26 cellular contexts compared by ENCODE assay signal in the genomic region with DNA sequence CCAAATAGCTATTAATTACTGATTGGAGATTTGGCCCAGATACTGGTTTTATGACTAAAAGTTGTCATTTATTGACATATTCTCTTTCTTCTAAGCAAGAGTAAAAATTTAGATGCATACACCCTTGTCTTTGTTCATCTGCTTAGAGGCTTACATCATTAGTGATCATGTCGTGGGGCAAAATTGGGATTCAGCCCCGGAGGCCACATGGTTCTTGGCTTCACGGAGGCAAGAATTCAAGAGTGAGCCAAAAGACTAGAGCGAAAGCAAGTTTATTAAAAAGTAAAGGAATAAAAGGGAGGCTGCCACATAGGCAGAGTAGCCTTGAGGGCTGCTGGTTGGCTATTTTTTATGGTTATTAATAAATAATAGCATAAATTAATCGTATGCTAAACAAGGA. TPM values are rescaled to one million over a fixed set of nuclear protein-coding genes. Genes with fewer than 3 reads are reported as not detected.
DNase-seq lines count a peak whose midpoint lies in the region; ATAC-seq and TF ChIP-seq lines count a peak whose summit lies in the region.
"Had no signal": no experiment of that assay in that cellular context is flagged by ENCODE, and none has a peak within 500 bp of the region (broad histone marks: within the 10 kb centered on the region; RNA-seq: fewer than 3 reads in every experiment).

No MANE protein-coding gene starts in this region.

- peaks cover 39% of the 10 kb centered on the region for H3K36me3 Mint-ChIP-seq in HFFc6 (ENCODE audit: low read depth)
- H3K36me3 Mint-ChIP-seq in CD4-positive, alpha-beta memory T cell: peaks cover 38 to 40% of the 10 kb centered on the region in 2 donors

- H3K4me1 ChIP-seq in ascending aorta: peaks cover 3 to 35% of the 10 kb centered on the region in 2 donors
- H3K4me1 ChIP-seq in left lung: peaks cover 11 to 22% of the 10 kb centered on the region in 2 donors
- H3K4me1 ChIP-seq in subcutaneous abdominal adipose tissue (ENCODE audit: control insufficient read depth in 5 of 5, insufficient read depth in 5 of 5, low read length in 5 of 5): peaks cover 0 to 37% (median 21%) of the 10 kb centered on the region in 5 donors
- peaks cover 12% of the 10 kb centered on the region for H3K4me1 ChIP-seq in CD4-positive, alpha-beta memory T cell (ENCODE audit: insufficient read depth, low read length)
- no peaks in the 10 kb centered on the region for H3K4me1 ChIP-seq in suprapubic skin
- H3K4me1 ChIP-seq: Caco-2 had no signal

- peaks cover 15% of the 10 kb centered on the region for H3K9me3 Mint-ChIP-seq in HFFc6
- H3K9me3 Mint-ChIP-seq in CD4-positive, alpha-beta memory T cell: peaks cover 0 to 18% (median 15%) of the 10 kb centered on the region in 8 donors

- POLR2A ChIA-PET in CD4-positive, alpha-beta memory T cell (lab: Charles Lee; ENCODE audit: partially characterized antibody): no interaction called here

- 53% methylated on average over 5 of the region's 5 CpGs for WGBS in suprapubic skin

- peak overlapping the region in 2 of 5 donors; percentile 3 to 57 for H3K9ac ChIP-seq in subcutaneous abdominal adipose tissue (ENCODE audit: low read length in 5 of 5)

- CTCF ChIA-PET in CD4-positive, alpha-beta memory T cell (lab: Charles Lee; ENCODE audit: partially characterized antibody): no interaction called here

- TF ChIP-seq POLR2A in suprapubic skin (IDR thresholded peaks at IDR 0.05): no peak

- H3K27ac Mint-ChIP-seq in HFFc6: peak overlapping the region; percentile 95
- H3K27ac Mint-ChIP-seq in CD4-positive, alpha-beta memory T cell: peak overlapping the region in 3 of 7 donors; percentile 31 to 78 (median 32)
- H3K27ac Mint-ChIP-seq: activated CD8-positive, alpha-beta T cell treated with anti-CD3 and anti-CD28 coated beads for 36 hours; activated naive CD4-positive, alpha-beta T cell treated with anti-CD3 and anti-CD28 coated beads, Interleukin-2, amount 50 U/mL, for 72 hours; activated T-helper 17 cell treated with anti-CD3 and anti-CD28 coated beads, Interleukin-2, amount 50 U/mL, for 72 hours; stimulated activated effector memory CD8-positive, alpha-beta T cell treated with anti-CD3 and anti-CD28 coated beads, Interleukin-12 subunit alpha, Interleukin-12 subunit beta, amount 100 ng/mL, for 72 hours; T-helper 1 cell treated with Interleukin-12 subunit alpha and Interleukin-12 subunit beta and Interleukin-4 antibody, amounts not matched to agents 30 μg/mL and 1 μg/mL, for 36 hours had no signal

- H3K4me3 Mint-ChIP-seq in HFFc6: peak overlapping the region; percentile 49; the same call in 1 of the 2 replicates
- H3K4me3 Mint-ChIP-seq in CD4-positive, alpha-beta memory T cell: no peak overlapping the region
- H3K4me3 Mint-ChIP-seq: activated CD8-positive, alpha-beta T cell treated with anti-CD3 and anti-CD28 coated beads for 36 hours; activated T-helper 17 cell treated with anti-CD3 and anti-CD28 coated beads, Interleukin-2, amount 50 U/mL, for 72 hours; stimulated activated effector memory CD8-positive, alpha-beta T cell treated with anti-CD3 and anti-CD28 coated beads, Interleukin-12 subunit alpha, Interleukin-12 subunit beta, amount 100 ng/mL, for 72 hours; T-helper 1 cell treated with Interleukin-12 subunit alpha and Interleukin-12 subunit beta and Interleukin-4 antibody, amounts not matched to agents 30 μg/mL and 1 μg/mL, for 36 hours had no signal

- H3K9me3 ChIP-seq in ascending aorta: peaks cover 0 to 4% of the 10 kb centered on the region in 2 donors
- H3K9me3 ChIP-seq in left lung: peaks cover 0 to 10% of the 10 kb centered on the region in 2 donors
- peaks cover 0 to 9% (median 0%) of the 10 kb centered on the region in 5 donors for H3K9me3 ChIP-seq in subcutaneous abdominal adipose tissue (ENCODE audit: control insufficient read depth in 5 of 5, low read length in 5 of 5)
- no peaks in the 10 kb centered on the region for H3K9me3 ChIP-seq in CD4-positive, alpha-beta memory T cell (ENCODE audit: control insufficient read depth in 1 of 2, low read length in 2 of 2)
- H3K9me3 ChIP-seq in suprapubic skin: no peaks in the 10 kb centered on the region
- H3K9me3 ChIP-seq: right lobe of liver had no signal

- DNase-seq in HFFc6 (no peak), ascending aorta (ENCODE audit: low spot score in 2 of 2) (no peak), left lung (no peak), suprapubic skin (ENCODE audit: low spot score in 2 of 2) (no peak), cortex of kidney (lab: John Stamatoyannopoulos, UW) (no peak), NK-92 (lab: John Stamatoyannopoulos, UW; ENCODE audit: unreplicated experiment) (no peak)
- no peak for DNase-seq in CD4-positive, alpha-beta memory T cell
- DNase-seq: activated CD4-positive, CD25-positive, alpha-beta regulatory T cell treated with anti-CD3 and anti-CD28 coated beads, Interleukin-2, amount 50 U/mL, for 72 hours; Caco-2; central memory CD4-positive, alpha-beta T cell; DMS79; dorsolateral prefrontal cortex; GDM1; H7; NCI-H2081; NCI-H345; NCI-H774; right lobe of liver; stimulated activated CD4-positive, alpha-beta T cell treated with anti-CD3 and anti-CD28 coated beads, Interleukin-4, amount 100 ng/mL, for 24 hours had no signal

- TF ChIP-seq EP300 in suprapubic skin (IDR thresholded peaks at IDR 0.05): no peak

- intact Hi-C loops in ascending aorta (cut with DNase I) (no loop called here), left lung (cut with DNase I) (no loop called here)
- intact Hi-C loops in CD4-positive, alpha-beta memory T cell (cut with micrococcal nuclease): no loop called here

- peaks cover 1% of the 10 kb centered on the region; the same call in 1 of the 2 replicates for H3K27me3 Mint-ChIP-seq in HFFc6 (ENCODE audit: insufficient read depth)
- H3K27me3 Mint-ChIP-seq in CD4-positive, alpha-beta memory T cell: no peaks in the 10 kb centered on the region
- H3K27me3 Mint-ChIP-seq: activated CD8-positive, alpha-beta T cell treated with anti-CD3 and anti-CD28 coated beads for 36 hours; activated T-helper 17 cell treated with anti-CD3 and anti-CD28 coated beads, Interleukin-2, amount 50 U/mL, for 72 hours had no signal

- no peak for TF ChIP-seq CTCF in HFFc6 (IDR thresholded peaks at IDR 0.05)
- no peak for TF ChIP-seq CTCF in ascending aorta (IDR thresholded peaks at IDR 0.05)
- TF ChIP-seq CTCF in left lung (IDR thresholded peaks at IDR 0.05): no peak
- no peak for TF ChIP-seq CTCF in suprapubic skin (IDR thresholded peaks at IDR 0.05)

- H3K27ac ChIP-seq in ascending aorta (peak overlapping the region; percentile 73 to 79), left lung (peak overlapping the region; percentile 60 to 62), subcutaneous abdominal adipose tissue (ENCODE audit: low read depth, low read length) (peak overlapping the region; percentile 65), suprapubic skin (no peak overlapping the region)
- H3K27ac ChIP-seq in CD4-positive, alpha-beta memory T cell (ENCODE audit: low read depth, low read length): no peak overlapping the region
- H3K27ac ChIP-seq: dorsolateral prefrontal cortex had no signal

- peaks cover 94% of the 10 kb centered on the region for H3K4me1 Mint-ChIP-seq in HFFc6 (ENCODE audit: low read depth)
- H3K4me1 Mint-ChIP-seq in CD4-positive, alpha-beta memory T cell: peaks cover 5 to 12% (median 7%) of the 10 kb centered on the region in 4 donors

- H3K27me3 ChIP-seq in ascending aorta (no peaks in the 10 kb centered on the region), left lung (no peaks in the 10 kb centered on the region), subcutaneous abdominal adipose tissue (ENCODE audit: control insufficient read depth in 5 of 5, insufficient read depth in 4 of 5, low read length in 5 of 5) (no peaks in the 10 kb centered on the region), suprapubic skin (no peaks in the 10 kb centered on the region)
- H3K27me3 ChIP-seq in CD4-positive, alpha-beta memory T cell (ENCODE audit: insufficient read depth, low read length): no peaks in the 10 kb centered on the region
- H3K27me3 ChIP-seq: dorsolateral prefrontal cortex, right lobe of liver had no signal

- peaks cover 4 to 12% of the 10 kb centered on the region in 2 donors for H3K36me3 ChIP-seq in ascending aorta
- peaks cover 0 to 9% of the 10 kb centered on the region in 2 donors for H3K36me3 ChIP-seq in left lung
- H3K36me3 ChIP-seq in subcutaneous abdominal adipose tissue (ENCODE audit: control insufficient read depth in 5 of 5, insufficient read depth in 5 of 5, low read length in 5 of 5): peaks cover 3 to 9% (median 7%) of the 10 kb centered on the region in 5 donors
- no peaks in the 10 kb centered on the region for H3K36me3 ChIP-seq in CD4-positive, alpha-beta memory T cell (ENCODE audit: insufficient read depth, low read length)
- H3K36me3 ChIP-seq in suprapubic skin: peaks cover 16% of the 10 kb centered on the region
- H3K36me3 ChIP-seq: right lobe of liver had no signal

- ATAC-seq in left lung: no peak

- H3K4me3 ChIP-seq in ascending aorta (no peak overlapping the region), left lung (no peak overlapping the region), subcutaneous abdominal adipose tissue (ENCODE audit: low read depth in 1 of 5, low read length in 5 of 5) (no peak overlapping the region), suprapubic skin (no peak overlapping the region)
- no peak overlapping the region for H3K4me3 ChIP-seq in CD4-positive, alpha-beta memory T cell (ENCODE audit: low read length in 2 of 2)
- H3K4me3 ChIP-seq: dorsolateral prefrontal cortex, right lobe of liver, SK-N-MC had no signal

RNA-seq across cellular contexts. Expression of a gene that starts 41.1 kb away (rescaled TPM):
- 10 to 100 TPM; 32.5 to 41.4 (median 37.0) TPM for total RNA-seq in HFFc6 (2021; fragmentation: NEBNext Ultra II Directional; extraction: Animal tissue kit (Norgen Biotek cat#: 25700))
- 14.3 TPM for total RNA-seq in ascending aorta
- total RNA-seq in left lung: 10 to 100 TPM; 16.8 to 19.5 TPM
- 1 to 10 TPM; 8.2 to 9.3 TPM for total RNA-seq in CD4-positive, alpha-beta memory T cell
- polyA plus RNA-seq in CD4-positive, alpha-beta memory T cell: 10 to 100 TPM; 10.9 to 11.0 TPM
- 10 to 100 TPM in 3 of 4 donors, 1 to 10 TPM in 1; 7.7 to 19.3 (median 15.2) TPM for total RNA-seq in suprapubic skin

Comparison
In these comparisons a context has a peak if more than half of its experiments do, and no peak if none do; other contexts are left out.
1. H3K27ac ChIP-seq: peak in ascending aorta (2 of 2), left lung (2 of 2) and subcutaneous abdominal adipose tissue (single experiment); none in CD4-positive, alpha-beta memory T cell (single experiment) and suprapubic skin (single experiment).